Comparison of ENCODE assay signal across 18 cellular contexts in genomic region chr1:15422871-15423270, GRCh38. TPM values are rescaled to one million over a fixed set of nuclear protein-coding genes. Genes with fewer than 3 reads are reported as not detected.
"Had no signal": no experiment of that assay in that cellular context is flagged by ENCODE, and none has a peak within 500 bp of the region (broad histone marks: within the 10 kb centered on the region; RNA-seq: fewer than 3 reads in every experiment).

No MANE protein-coding gene starts in this region.

- H3K27me3 ChIP-seq: dorsolateral prefrontal cortex, esophagus squamous epithelium, heart left ventricle, left lung, tibial nerve had no signal

- H3K9me3 Mint-ChIP-seq: activated T-cell treated with anti-CD3 and anti-CD28 coated beads, Interleukin-2, amount 50 U/mL, for 24 hours had no signal

- H3K4me3 Mint-ChIP-seq: activated CD8-positive, alpha-beta memory T cell treated with anti-CD3 and anti-CD28 coated beads, Interleukin-2, amount 10 ng/mL, durations not matched to agents 7 days and 5 days; activated naive CD8-positive, alpha-beta T cell; activated T-cell treated with anti-CD3 and anti-CD28 coated beads, Interleukin-2, amount 50 U/mL, for 24 hours had no signal

- H3K36me3 ChIP-seq: prostate gland had no signal

- H3K27ac Mint-ChIP-seq: activated CD8-positive, alpha-beta memory T cell treated with anti-CD3 and anti-CD28 coated beads, Interleukin-2, amount 10 ng/mL, durations not matched to agents 7 days and 5 days; activated naive CD8-positive, alpha-beta T cell had no signal

- H3K9me3 ChIP-seq: esophagus squamous epithelium, heart left ventricle, left lung, prostate gland, tibial nerve had no signal

- ATAC-seq: activated CD4-positive, CD25-positive, alpha-beta regulatory T cell treated with anti-CD3 and anti-CD28 coated beads, Interleukin-2, amount 50 U/mL, for 24 hours; activated CD8-positive, alpha-beta memory T cell treated with anti-CD3 and anti-CD28 coated beads, Interleukin-2, amount 10 ng/mL, durations not matched to agents 7 days and 5 days; left lung; sciatic nerve had no signal

- H3K4me3 ChIP-seq: dorsolateral prefrontal cortex, esophagus squamous epithelium, heart left ventricle, left lung, prostate gland, tibial nerve had no signal

- H3K27me3 Mint-ChIP-seq: activated CD8-positive, alpha-beta memory T cell treated with anti-CD3 and anti-CD28 coated beads, Interleukin-2, amount 10 ng/mL, durations not matched to agents 7 days and 5 days; activated naive CD8-positive, alpha-beta T cell; activated T-cell treated with anti-CD3 and anti-CD28 coated beads, Interleukin-2, amount 50 U/mL, for 24 hours had no signal

- H3K27ac ChIP-seq: esophagus squamous epithelium, heart left ventricle, left lung had no signal

- DNase-seq: activated CD4-positive, alpha-beta T cell treated with anti-CD3 and anti-CD28 coated beads, Interleukin-2, amount 50 U/mL, for 48 hours; activated CD8-positive, alpha-beta memory T cell treated with anti-CD3 and anti-CD28 coated beads, Interleukin-2, amount 10 ng/mL, durations not matched to agents 7 days and 5 days; activated effector memory CD4-positive, alpha-beta T cell treated with Interleukin-2 at 50 U/mL for 16 hours; activated T-cell treated with anti-CD3 and anti-CD28 coated beads, Interleukin-2, amount 50 U/mL, for 24 hours; dorsolateral prefrontal cortex; esophagus squamous epithelium; foreskin fibroblast; heart left ventricle; left lung; SHP77 treated with DMSO at 0.1 percent for 48 hours; stimulated activated CD4-positive, alpha-beta T cell treated with anti-CD3 and anti-CD28 coated beads, Interleukin-4, amount 100 ng/mL, for 24 hours had no signal

RNA-seq across cellular contexts. Expression of gene CTRC, which starts 15.4 kb away (rescaled TPM):
- total RNA-seq: cerebellum, esophagus squamous epithelium, prostate gland had no signal
- polyA plus RNA-seq: heart left ventricle, keratinocyte had no signal

RNA-seq across cellular contexts. Expression of gene CELA2A, which starts 33.7 kb away (rescaled TPM):
- total RNA-seq: activated CD8-positive, alpha-beta memory T cell treated with anti-CD3 and anti-CD28 coated beads, Interleukin-2, amount 10 ng/mL, durations not matched to agents 7 days and 5 days; cerebellum; dorsolateral prefrontal cortex; esophagus squamous epithelium; left lung had no signal
- polyA plus RNA-seq: heart left ventricle, keratinocyte had no signal

RNA-seq across cellular contexts. Expression of gene CELA2B, which starts 53.0 kb away (rescaled TPM):
- total RNA-seq: activated CD8-positive, alpha-beta memory T cell treated with anti-CD3 and anti-CD28 coated beads, Interleukin-2, amount 10 ng/mL, durations not matched to agents 7 days and 5 days; cerebellum; dorsolateral prefrontal cortex; esophagus squamous epithelium; heart left ventricle; sciatic nerve; tibial nerve had no signal
- polyA plus RNA-seq: heart left ventricle, keratinocyte had no signal
